ENCODE assay signal across 9 cellular contexts in the genomic region with DNA sequence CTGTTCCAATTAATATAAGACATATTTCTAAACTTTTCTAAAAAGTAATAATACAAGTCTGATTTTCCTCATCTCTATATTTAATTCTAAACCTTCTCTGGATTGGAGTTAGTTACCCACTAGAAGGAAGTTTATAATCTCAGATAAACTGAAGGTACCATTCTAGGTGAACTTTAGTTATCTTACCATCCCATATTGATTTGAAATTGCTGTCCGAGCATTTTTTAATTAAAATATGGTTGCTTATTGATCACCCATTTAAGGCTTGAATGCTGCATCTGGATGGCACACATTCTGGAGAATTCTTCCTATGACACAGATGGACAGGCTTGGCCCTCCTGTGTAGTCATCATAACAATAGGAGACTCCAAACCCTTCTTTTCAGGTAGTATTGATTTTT. TPM values are rescaled to one million over a fixed set of nuclear protein-coding genes. Genes with fewer than 3 reads are reported as not detected.
"Had no signal": no experiment of that assay in that cellular context is flagged by ENCODE, and none has a peak within 500 bp of the region (broad histone marks: within the 10 kb centered on the region; RNA-seq: fewer than 3 reads in every experiment).

No MANE protein-coding gene starts in this region.

- DNase-seq: IMR-90, KBM-7, KG1 had no signal

- H3K27ac ChIP-seq: HL-60, KMS-11 had no signal

- H3K4me2 ChIP-seq: KMS-11 had no signal

- ATAC-seq: HepG2 had no signal

- FAIRE-seq: HepG2, HTR-8/SVneo had no signal

- H3K9ac ChIP-seq: KMS-11 had no signal

RNA-seq across cellular contexts. Expression of gene RNF182, which starts 8.0 kb away (rescaled TPM):
- total RNA-seq: HepG2, HT-29 had no signal
- polyA plus RNA-seq: HepG2, IgD-negative memory B cell had no signal
